In the genomic region with DNA sequence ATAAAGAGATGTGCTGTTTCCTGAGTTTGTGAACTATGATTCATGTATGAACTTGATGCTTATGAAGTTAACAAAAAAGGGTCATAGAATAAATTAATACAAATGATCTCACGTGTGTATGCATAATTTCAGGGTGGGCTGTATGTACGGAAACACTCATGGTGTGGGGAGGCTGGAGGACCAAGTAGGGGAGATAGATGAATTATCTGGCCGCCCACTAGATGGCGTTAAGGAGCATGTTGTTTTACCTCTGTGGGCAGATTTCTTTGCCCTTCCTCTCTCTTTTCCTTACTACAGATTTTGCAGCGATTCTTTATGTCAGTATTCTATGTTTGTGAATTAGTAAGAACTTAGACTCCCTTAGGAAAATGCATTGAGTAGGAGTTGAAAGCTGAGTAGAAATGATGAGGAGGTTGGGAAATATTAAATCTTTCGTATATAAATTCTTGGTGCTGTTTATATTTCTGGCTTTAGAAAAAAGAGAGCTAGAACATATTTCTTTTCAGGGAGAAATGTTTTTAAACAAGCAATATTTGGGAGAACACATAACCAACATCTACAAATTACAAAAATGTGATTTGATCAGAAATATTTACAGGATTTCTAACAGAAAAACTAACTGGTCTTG, we compare ENCODE assay signal across 8 cellular contexts. TPM values are rescaled to one million over a fixed set of nuclear protein-coding genes. Genes with fewer than 3 reads are reported as not detected.
DNase-seq lines count a peak whose midpoint lies in the region; ATAC-seq, FAIRE-seq and TF ChIP-seq lines count a peak whose summit lies in the region.

No MANE protein-coding gene starts in this region.

- H3K36me3 ChIP-seq in CD8-positive, alpha-beta memory T cell (ENCODE audit: insufficient read depth, low read length) = no peaks in the 10 kb centered on the region
- H3K36me3 ChIP-seq in heart right ventricle (no peaks in the 10 kb centered on the region), small intestine (ENCODE audit: control insufficient read depth in 2 of 2, insufficient read depth in 2 of 2, low read length in 2 of 2) (no peaks in the 10 kb centered on the region)

- no peak overlapping the region for H3K27ac Mint-ChIP-seq in CD8-positive, alpha-beta memory T cell

- H3K4me3 Mint-ChIP-seq in CD8-positive, alpha-beta memory T cell = no peak overlapping the region

- TF ChIP-seq CTCF in heart right ventricle (IDR thresholded peaks at IDR 0.05) = peak; percentile 20 to 75 (median 61)

- ATAC-seq in heart right ventricle (peak in 1 of 8 donors; percentile 62), HG03571 (IDR thresholded peaks at IDR 0.05; ENCODE audit: unreplicated experiment) (no peak)

- H3K27me3 ChIP-seq in CD8-positive, alpha-beta memory T cell (ENCODE audit: insufficient read depth, low read length, poor library complexity, severe bottlenecking) = no peaks in the 10 kb centered on the region
- H3K27me3 ChIP-seq in heart right ventricle (peaks cover 0 to 17% (median 6%) of the 10 kb centered on the region in 7 donors), small intestine (ENCODE audit: control insufficient read depth in 2 of 2, insufficient read depth in 2 of 2, low read length in 2 of 2) (peaks cover 0 to 3% of the 10 kb centered on the region in 2 donors)

- CTCF ChIA-PET in CD8-positive, alpha-beta memory T cell (lab: Charles Lee) = interaction anchor here (1.2 to 1.8 kb wide), 2 partner anchors 11 to 148 kb away, joined by 3 to 8 read pairs; no protein-coding TSS in a partner anchor

- H3K4me1 Mint-ChIP-seq in CD8-positive, alpha-beta memory T cell = peaks cover 0 to 6% (median 0%) of the 10 kb centered on the region in 3 donors

- peaks cover 5% of the 10 kb centered on the region for H3K9me3 ChIP-seq in CD8-positive, alpha-beta memory T cell (ENCODE audit: low read length)
- H3K9me3 ChIP-seq in heart right ventricle (peaks cover 0 to 6% (median 0%) of the 10 kb centered on the region in 11 donors), small intestine (ENCODE audit: control insufficient read depth, low read depth) (no peaks in the 10 kb centered on the region)

- H3K9me3 Mint-ChIP-seq in CD8-positive, alpha-beta memory T cell = peaks cover 0 to 8% (median 2%) of the 10 kb centered on the region in 5 donors

- no peak overlapping the region for H3K27ac ChIP-seq in CD8-positive, alpha-beta memory T cell (ENCODE audit: low read depth, low read length)
- H3K27ac ChIP-seq in heart right ventricle (no peak overlapping the region), small intestine (ENCODE audit: low read depth in 1 of 2, low read length in 1 of 2) (no peak overlapping the region)

- FAIRE-seq in small intestine (lab: Jason Lieb, UNC) = no peak

- POLR2A ChIA-PET in CD8-positive, alpha-beta memory T cell (lab: Charles Lee) = no interaction called here

- H3K4me1 ChIP-seq in CD8-positive, alpha-beta memory T cell (ENCODE audit: insufficient read depth, low read length) = no peaks in the 10 kb centered on the region
- H3K4me1 ChIP-seq in heart right ventricle = no peaks in the 10 kb centered on the region
- H3K4me1 ChIP-seq in small intestine (ENCODE audit: control insufficient read depth in 2 of 2, insufficient read depth in 1 of 2, low read depth in 1 of 2, low read length in 1 of 2) = no peaks in the 10 kb centered on the region

- peak; percentile 8 to 54 (median 24) for DNase-seq in CD8-positive, alpha-beta memory T cell
- DNase-seq in GM19240 (ENCODE audit: insufficient read length, low spot score) = peak; percentile 26
- DNase-seq in HS-5 (ENCODE audit: low read depth) = peak; percentile 6
- DNase-seq in RPMI7951 (ENCODE audit: low read depth) = peak; percentile 35
- peak; percentile 26 for DNase-seq in activated gamma-delta T cell treated with anti-CD3 and anti-CD28 coated beads, Interleukin-2, amount 50 U/mL, for 16 hours (ENCODE audit: low read depth)
- peak in 1 of 2 donors; percentile 16 for DNase-seq in heart right ventricle
- peak; percentile 45 for DNase-seq in small intestine

- H3K27me3 Mint-ChIP-seq in CD8-positive, alpha-beta memory T cell = peaks cover 2 to 60% of the 10 kb centered on the region in 2 donors

- H3K36me3 Mint-ChIP-seq in CD8-positive, alpha-beta memory T cell = no peaks in the 10 kb centered on the region

- H3K4me3 ChIP-seq in CD8-positive, alpha-beta memory T cell (ENCODE audit: low read length) = no peak overlapping the region
- H3K4me3 ChIP-seq in heart right ventricle (no peak overlapping the region), small intestine (ENCODE audit: low read depth in 1 of 2, low read length in 2 of 2) (no peak overlapping the region)

- 15 to 21% methylated on average over 6 of the region's 6 CpGs for WGBS in heart right ventricle, 2 donors
- 14 to 18% (median 14%) methylated on average over 6 of the region's 6 CpGs for WGBS in small intestine, 3 donors

- intact Hi-C loops in heart right ventricle (cut with DNase I) = loop anchor here in 7 of 10 donors (2.0 to 10.0 kb wide), 6 partner anchors 265 to 403 kb away; no protein-coding TSS in a partner anchor

RNA-seq across cellular contexts. Expression of a gene that starts 47.4 kb away (rescaled TPM):
- 10 to 100 TPM; 12.5 to 16.3 TPM for total RNA-seq in CD8-positive, alpha-beta memory T cell
- 3.4 TPM for polyA plus RNA-seq in CD8-positive, alpha-beta memory T cell
- total RNA-seq in RPMI7951 (2014; rRNA removed; shearing (Covaris generic)) = 15.6 and 16.9 TPM in 2 replicates
- total RNA-seq in heart right ventricle = 1 to 10 TPM; 4.4 to 9.4 (median 6.5) TPM
- polyA plus RNA-seq in heart right ventricle (1 to 10 TPM; 2.5 to 4.4 TPM), small intestine (10 to 100 TPM in 1 of 3 donors, 1 to 10 TPM in 2; 6.3 to 10.2 (median 7.3) TPM)
